8 cellular contexts compared by ENCODE assay signal in the genomic region with DNA sequence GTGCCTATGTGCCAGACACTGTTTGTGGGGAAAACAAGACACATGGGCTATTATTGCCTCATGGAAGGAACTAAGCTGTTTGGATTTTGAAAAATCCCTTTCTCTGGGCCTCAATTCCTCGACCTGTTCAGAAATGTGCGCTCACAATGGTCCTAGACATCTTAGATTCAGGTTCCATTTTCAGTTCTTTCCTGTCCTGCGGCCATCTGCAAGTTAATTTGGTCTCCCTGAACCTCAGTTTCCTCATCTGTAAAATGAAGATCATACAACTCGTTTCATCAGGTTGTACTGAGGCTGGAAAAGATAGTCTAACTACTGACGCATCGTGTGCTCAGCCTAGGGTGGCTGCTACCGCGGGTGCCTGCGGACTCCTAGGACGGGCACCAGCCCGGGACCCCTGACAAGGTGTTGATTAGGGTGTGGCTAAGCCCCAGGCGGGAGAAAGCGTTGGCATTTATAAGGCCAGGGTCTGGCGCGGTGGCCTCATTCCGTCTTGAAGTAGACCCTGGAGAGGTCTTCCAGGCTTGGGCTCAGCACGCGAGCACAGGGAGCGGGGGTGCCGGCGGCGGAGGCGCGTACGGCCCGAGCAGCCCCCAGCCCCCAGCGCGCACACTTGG. TPM values are rescaled to one million over a fixed set of nuclear protein-coding genes. Genes with fewer than 3 reads are reported as not detected.
A peak's percentile ranks its signal among the peaks of the same experiment; 100 is the strongest.
DNase-seq lines count a peak whose midpoint lies in the region; ATAC-seq, FAIRE-seq and TF ChIP-seq lines count a peak whose summit lies in the region.

No MANE protein-coding gene starts in this region.

- WGBS in spleen, 5 donors: 9 to 22% (median 13%) methylated on average over 11 to 28 of the region's 28 CpGs

- POLR2A ChIA-PET in activated naive CD8-positive, alpha-beta T cell treated with anti-CD3 and anti-CD28 coated beads, Interleukin-2, amount 10 ng/mL, durations not matched to agents 7 days and 5 days (lab: Charles Lee): interaction anchor here (0.7 to 3.5 kb wide), 13 partner anchors 8 to 238 kb away, joined by 3 to 27 read pairs (median 4); a partner anchor contains a TSS

- no peaks in the 10 kb centered on the region for H3K27me3 ChIP-seq in HL-60 (ENCODE audit: insufficient read depth, poor library complexity, severe bottlenecking)
- no peaks in the 10 kb centered on the region for H3K27me3 ChIP-seq in spleen (replicated peaks in 1 of 7)

- intact Hi-C loops in spleen (cut with DNase I; ENCODE audit: low total_unique reads): loop anchor here (10.0 kb wide), 1 partner anchor 48 kb away; a partner anchor contains a TSS

- peak overlapping the region; percentile 90 for H3K27ac ChIP-seq in HL-60 (replicated peaks)
- H3K27ac ChIP-seq in spleen: peak overlapping the region; percentile 89 to 98 (median 96)

- peaks cover 38% of the 10 kb centered on the region for H3K4me1 Mint-ChIP-seq in activated naive CD8-positive, alpha-beta T cell treated with anti-CD3 and anti-CD28 coated beads, Interleukin-2, amount 10 ng/mL, durations not matched to agents 7 days and 5 days

- H3K4me1 ChIP-seq in spleen: peaks cover 14 to 51% (median 46%) of the 10 kb centered on the region in 6 donors

- peak; percentile 39 for DNase-seq in stimulated activated CD4-positive, alpha-beta T cell treated with anti-CD3 and anti-CD28 coated beads, Interleukin-4, amount 100 ng/mL, for 24 hours
- no peak for DNase-seq in stimulated activated CD4-positive, alpha-beta T cell treated with anti-CD3 and anti-CD28 coated beads, Interleukin-2, amount 100 ng/mL, for 48 hours
- DNase-seq in HL-60 (ENCODE audit: low read depth in 1 of 2, low spot score in 1 of 2): peak in 1 of 2 experiments; percentile 32
- DNase-seq in activated naive CD8-positive, alpha-beta T cell treated with anti-CD3 and anti-CD28 coated beads, Interleukin-2, amount 10 ng/mL, durations not matched to agents 7 days and 5 days: no peak
- no peak for DNase-seq in spleen
- DNase-seq in D721Med (ENCODE audit: insufficient read length, low spot score): no peak
- DNase-seq in medulla oblongata (ENCODE audit: extremely low spot score): no peak

- no peak for TF ChIP-seq POLR2A in spleen (IDR thresholded peaks at IDR 0.05)

- no peaks in the 10 kb centered on the region for H3K9me3 ChIP-seq in spleen

- TF ChIP-seq CTCF in HL-60 (IDR thresholded peaks at IDR 0.05; ENCODE audit: insufficient read depth, low read length) (no peak), spleen (IDR thresholded peaks at IDR 0.05 in 8 of 11, conservative IDR thresholded peaks at IDR 0.05 in 3 of 11) (no peak), D721Med (IDR thresholded peaks at IDR 0.05; ENCODE audit: insufficient read depth, missing control alignments) (no peak)

- H3K4me3 ChIP-seq in HL-60 (replicated peaks; ENCODE audit: insufficient read depth, low read length) (peak overlapping the region; percentile 92), iPS-11a (ENCODE audit: low read depth, low read length) (peak overlapping the region; percentile 85), spleen (peak overlapping the region; percentile 90 to 100 (median 98))

- H3K27me3 Mint-ChIP-seq in activated naive CD8-positive, alpha-beta T cell treated with anti-CD3 and anti-CD28 coated beads, Interleukin-2, amount 10 ng/mL, durations not matched to agents 7 days and 5 days: peaks cover 3% of the 10 kb centered on the region

- H3K36me3 ChIP-seq in spleen: peaks cover 0 to 21% (median 3%) of the 10 kb centered on the region in 6 donors

- H3K27ac Mint-ChIP-seq in activated naive CD8-positive, alpha-beta T cell treated with anti-CD3 and anti-CD28 coated beads, Interleukin-2, amount 10 ng/mL, durations not matched to agents 7 days and 5 days: peak overlapping the region; percentile 93

- ATAC-seq in activated naive CD8-positive, alpha-beta T cell treated with anti-CD3 and anti-CD28 coated beads, Interleukin-2, amount 10 ng/mL, durations not matched to agents 7 days and 5 days (ENCODE audit: low read depth): peak; percentile 23

- H3K36me3 Mint-ChIP-seq in activated naive CD8-positive, alpha-beta T cell treated with anti-CD3 and anti-CD28 coated beads, Interleukin-2, amount 10 ng/mL, durations not matched to agents 7 days and 5 days: peaks cover 3% of the 10 kb centered on the region

- FAIRE-seq in D721Med (lab: Jason Lieb, UNC): no peak

- H3K9me3 Mint-ChIP-seq in activated naive CD8-positive, alpha-beta T cell treated with anti-CD3 and anti-CD28 coated beads, Interleukin-2, amount 10 ng/mL, durations not matched to agents 7 days and 5 days: no peaks in the 10 kb centered on the region

- H3K4me3 Mint-ChIP-seq in activated naive CD8-positive, alpha-beta T cell treated with anti-CD3 and anti-CD28 coated beads, Interleukin-2, amount 10 ng/mL, durations not matched to agents 7 days and 5 days: peak overlapping the region; percentile 89

RNA-seq across cellular contexts. Expression of a gene that starts 0.5 kb away (rescaled TPM):
- 10 to 100 TPM; 27.0 to 27.7 TPM for total RNA-seq in activated naive CD8-positive, alpha-beta T cell treated with anti-CD3 and anti-CD28 coated beads, Interleukin-2, amount 10 ng/mL, durations not matched to agents 7 days and 5 days
- total RNA-seq in spleen: 10 to 100 TPM; 30.3 to 38.0 (median 34.0) TPM
- polyA plus RNA-seq in spleen: 10 to 100 TPM in 2 of 3 donors, 1 to 10 TPM in 1; 7.9 to 12.2 (median 10.0) TPM

RNA-seq across cellular contexts. Expression of a gene that starts 35.4 kb away (rescaled TPM):
- total RNA-seq in activated naive CD8-positive, alpha-beta T cell treated with anti-CD3 and anti-CD28 coated beads, Interleukin-2, amount 10 ng/mL, durations not matched to agents 7 days and 5 days: 10 to 100 TPM; 64.0 to 64.5 TPM
- total RNA-seq in spleen: 10 to 100 TPM; 43.9 to 68.5 (median 52.4) TPM
- polyA plus RNA-seq in spleen: 10 to 100 TPM; 48.3 to 65.3 (median 51.6) TPM

RNA-seq across cellular contexts. Expression of a gene that starts 48.2 kb away (rescaled TPM):
- 10 to 100 TPM; 67.0 to 82.5 TPM for total RNA-seq in activated naive CD8-positive, alpha-beta T cell treated with anti-CD3 and anti-CD28 coated beads, Interleukin-2, amount 10 ng/mL, durations not matched to agents 7 days and 5 days
- 10 to 100 TPM; 46.9 to 58.8 (median 55.4) TPM for total RNA-seq in spleen
- polyA plus RNA-seq in spleen: 10 to 100 TPM; 54.5 to 87.5 (median 57.5) TPM

RNA-seq across cellular contexts. Expression of a gene that starts 51.2 kb away (rescaled TPM):
- 1,000 to 10,000 TPM; 1,289 to 1,405 TPM for total RNA-seq in activated naive CD8-positive, alpha-beta T cell treated with anti-CD3 and anti-CD28 coated beads, Interleukin-2, amount 10 ng/mL, durations not matched to agents 7 days and 5 days
- total RNA-seq in spleen: 1,000 to 10,000 TPM in 4 of 7 donors, 100 to 1,000 TPM in 3; 864 to 1,229 (median 1,082) TPM
- 1,000 to 10,000 TPM; 4,161 to 6,089 (median 5,782) TPM for polyA plus RNA-seq in spleen

RNA-seq across cellular contexts. Expression of a gene that starts 57.8 kb away (rescaled TPM):
- total RNA-seq in activated naive CD8-positive, alpha-beta T cell treated with anti-CD3 and anti-CD28 coated beads, Interleukin-2, amount 10 ng/mL, durations not matched to agents 7 days and 5 days: 10 to 100 TPM; 18.6 to 19.4 TPM
- total RNA-seq in spleen: 10 to 100 TPM; 19.0 to 47.1 (median 35.1) TPM
- polyA plus RNA-seq in spleen: 10 to 100 TPM; 19.7 to 42.2 (median 23.8) TPM
